In the genomic region with DNA sequence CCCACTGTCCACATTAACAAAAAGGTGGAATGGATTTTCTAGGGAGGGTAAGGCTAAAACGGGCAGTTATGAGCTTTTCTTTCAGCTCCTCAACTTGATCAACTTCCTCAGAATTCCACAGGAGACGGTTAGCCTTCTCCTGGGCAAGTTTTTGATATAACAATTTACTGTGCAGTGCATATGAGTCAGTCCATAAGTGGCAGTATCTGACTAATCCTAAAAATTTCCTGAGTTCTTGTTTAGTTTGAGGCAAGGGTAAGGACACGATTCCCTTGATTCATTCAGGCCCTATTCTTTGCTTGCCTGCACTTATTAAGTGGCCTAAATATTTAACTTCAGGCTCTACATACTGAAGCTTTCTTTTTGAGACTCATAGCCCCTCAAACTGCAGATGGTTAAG, we compare ENCODE assay signal across 25 cellular contexts. TPM values are rescaled to one million over a fixed set of nuclear protein-coding genes. Genes with fewer than 3 reads are reported as not detected.
"Had no signal": no experiment of that assay in that cellular context is flagged by ENCODE, and none has a peak within 500 bp of the region (broad histone marks: within the 10 kb centered on the region; RNA-seq: fewer than 3 reads in every experiment).

No MANE protein-coding gene starts in this region.

- H3K4me1 ChIP-seq: gastroesophageal sphincter, psoas muscle, suprapubic skin, vagina had no signal

- DNase-seq: activated CD4-positive, alpha-beta memory T cell treated with anti-CD3 and anti-CD28 coated beads for 36 hours; activated CD4-positive, alpha-beta T cell treated with anti-CD3 and anti-CD28 coated beads for 36 hours; activated CD8-positive, alpha-beta memory T cell treated with anti-CD3 and anti-CD28 coated beads, Interleukin-2, amount 10 ng/mL, durations not matched to agents 7 days and 5 days; activated naive CD4-positive, alpha-beta T cell; activated naive CD8-positive, alpha-beta T cell treated with anti-CD3 and anti-CD28 coated beads for 36 hours; activated T-cell treated with anti-CD3 and anti-CD28 coated beads, Interleukin-2, amount 50 U/mL, for 1 hour; amygdala; caudate nucleus; effector memory CD8-positive, alpha-beta T cell; heart left ventricle; kidney glomerular epithelial cell; naive thymus-derived CD8-positive, alpha-beta T cell; ovary; psoas muscle; right cardiac atrium; stimulated activated naive CD8-positive, alpha-beta T cell treated with anti-CD3 and anti-CD28 coated beads, Interleukin-15, Interleukin-2, amounts not matched to agents 100 U/mL and 50 U/mL, for 24 hours; T-helper 17 cell had no signal

- H3K9me3 ChIP-seq: ovary, psoas muscle, suprapubic skin, vagina had no signal

- ATAC-seq: activated CD4-positive, alpha-beta T cell treated with anti-CD3 and anti-CD28 coated beads for 36 hours; activated CD8-positive, alpha-beta memory T cell treated with anti-CD3 and anti-CD28 coated beads, Interleukin-2, amount 10 ng/mL, durations not matched to agents 7 days and 5 days; activated T-helper 17 cell treated with anti-CD3 and anti-CD28 coated beads, Interleukin-2, amount 50 U/mL, for 72 hours; effector memory CD8-positive, alpha-beta T cell; gastroesophageal sphincter; heart left ventricle; naive thymus-derived CD8-positive, alpha-beta T cell; psoas muscle; right cardiac atrium; stimulated activated naive CD8-positive, alpha-beta T cell treated with anti-CD3 and anti-CD28 coated beads, Interleukin-15, Interleukin-2, amounts not matched to agents 100 U/mL and 50 U/mL, for 24 hours; T-helper 17 cell had no signal

- H3K4me3 ChIP-seq: gastroesophageal sphincter, heart left ventricle, ovary, psoas muscle, skin epidermis, suprapubic skin, vagina had no signal

- H3K27me3 ChIP-seq: heart left ventricle, ovary, vagina had no signal

- H3K27ac ChIP-seq: gastroesophageal sphincter, heart left ventricle, ovary, psoas muscle, suprapubic skin, vagina had no signal

- H3K36me3 ChIP-seq: gastroesophageal sphincter, heart left ventricle, ovary, suprapubic skin, vagina had no signal

RNA-seq across cellular contexts. Expression of a gene that starts 6.2 kb away (rescaled TPM):
- total RNA-seq: activated CD4-positive, alpha-beta memory T cell treated with anti-CD3 and anti-CD28 coated beads for 36 hours; activated CD4-positive, alpha-beta T cell treated with anti-CD3 and anti-CD28 coated beads for 36 hours; activated CD8-positive, alpha-beta memory T cell treated with anti-CD3 and anti-CD28 coated beads, Interleukin-2, amount 10 ng/mL, durations not matched to agents 7 days and 5 days; activated naive CD8-positive, alpha-beta T cell treated with anti-CD3 and anti-CD28 coated beads for 36 hours; activated T-helper 17 cell treated with anti-CD3 and anti-CD28 coated beads, Interleukin-2, amount 50 U/mL, for 72 hours; dermis microvascular lymphatic vessel endothelial cell; fibroblast of lung; gastroesophageal sphincter; heart left ventricle; liver; naive thymus-derived CD8-positive, alpha-beta T cell; ovary; psoas muscle; right cardiac atrium; T-helper 17 cell; vagina had no signal
- polyA plus RNA-seq: fibroblast of lung; heart left ventricle; liver; naive thymus-derived CD8-positive, alpha-beta T cell; ovary; psoas muscle; right cardiac atrium had no signal

RNA-seq across cellular contexts. Expression of a gene that starts 36.3 kb away (rescaled TPM):
- total RNA-seq: activated CD4-positive, alpha-beta memory T cell treated with anti-CD3 and anti-CD28 coated beads for 36 hours; activated CD4-positive, alpha-beta T cell treated with anti-CD3 and anti-CD28 coated beads for 36 hours; activated CD8-positive, alpha-beta memory T cell treated with anti-CD3 and anti-CD28 coated beads, Interleukin-2, amount 10 ng/mL, durations not matched to agents 7 days and 5 days; activated naive CD8-positive, alpha-beta T cell treated with anti-CD3 and anti-CD28 coated beads for 36 hours; activated T-helper 17 cell treated with anti-CD3 and anti-CD28 coated beads, Interleukin-2, amount 50 U/mL, for 72 hours; dermis microvascular lymphatic vessel endothelial cell; fibroblast of lung; gastroesophageal sphincter; heart left ventricle; liver; naive thymus-derived CD8-positive, alpha-beta T cell; psoas muscle; right cardiac atrium; T-helper 17 cell; vagina had no signal
- polyA plus RNA-seq: fibroblast of lung; heart left ventricle; liver; naive thymus-derived CD8-positive, alpha-beta T cell; ovary; right cardiac atrium had no signal
